In genomic region chr16:30942421-30942796, GRCh38 we compare ENCODE assay signal across 10 cellular contexts. TPM values are rescaled to one million over a fixed set of nuclear protein-coding genes. Genes with fewer than 3 reads are reported as not detected.
DNase-seq lines count a peak whose midpoint lies in the region; ATAC-seq, FAIRE-seq and TF ChIP-seq lines count a peak whose summit lies in the region.
"Had no signal": no experiment of that assay in that cellular context is flagged by ENCODE, and none has a peak within 500 bp of the region (broad histone marks: within the 10 kb centered on the region; RNA-seq: fewer than 3 reads in every experiment).

No MANE protein-coding gene starts in this region.

- H3K4me2 ChIP-seq in Loucy (ENCODE audit: low read depth, low read length, poor library complexity, severe bottlenecking): peak overlapping the region; percentile 26
- peak overlapping the region; percentile 63 for H3K4me2 ChIP-seq in K562 (ENCODE audit: insufficient read depth, low read length)

- H3K9me3 Mint-ChIP-seq in natural killer cell (no peaks in the 10 kb centered on the region), Calu3 (ENCODE audit: low read depth, unreplicated experiment) (no peaks in the 10 kb centered on the region)
- H3K9me3 Mint-ChIP-seq: naive thymus-derived CD4-positive, alpha-beta T cell had no signal

- in situ Hi-C loops in K562 (cut with MboI): no loop called here

- H4K20me1 ChIP-seq in Loucy (ENCODE audit: insufficient read depth, low read length, poor library complexity, severe bottlenecking) (no peaks in the 10 kb centered on the region), K562 (replicated peaks; ENCODE audit: control insufficient read depth, insufficient read depth, low read length) (no peaks in the 10 kb centered on the region)

- peaks cover 4% of the 10 kb centered on the region for H3K36me3 ChIP-seq in GM06990 (ENCODE audit: control insufficient read depth, insufficient read depth, low read length)
- H3K36me3 ChIP-seq in Loucy (ENCODE audit: insufficient read depth, low read length): peaks cover 25% of the 10 kb centered on the region
- H3K36me3 ChIP-seq in K562 (ENCODE audit: control insufficient read depth, insufficient read depth, low read length): peaks cover 64% of the 10 kb centered on the region; the same call in 2 of the 3 replicates
- peaks cover 24% of the 10 kb centered on the region for H3K36me3 ChIP-seq in suprapubic skin

- no peaks in the 10 kb centered on the region for H3F3A ChIP-seq in Loucy (ENCODE audit: low read depth)

- H3K79me2 ChIP-seq in Loucy (ENCODE audit: insufficient read depth, low read length): no peaks in the 10 kb centered on the region
- no peaks in the 10 kb centered on the region for H3K79me2 ChIP-seq in K562 (ENCODE audit: control insufficient read depth, insufficient read depth, low read length)

- intact Hi-C loops in K562 (cut with micrococcal nuclease) (no loop called here), natural killer cell (cut with micrococcal nuclease) (loop anchor here (1.0 kb wide), 1 partner anchor 98 kb away; no protein-coding TSS in a partner anchor), Calu3 (cut with micrococcal nuclease; ENCODE audit: unreplicated experiment) (no loop called here)

- H3K4me3 ChIP-seq in GM06990 (replicated peaks; ENCODE audit: low read depth, low read length) (peak overlapping the region; percentile 20; the same call in 1 of the 2 replicates), Loucy (ENCODE audit: low read length, poor library complexity, severe bottlenecking) (peak overlapping the region; percentile 8), K562 (no peak overlapping the region), suprapubic skin (no peak overlapping the region)

- 26% methylated on average over 4 of the region's 4 CpGs for WGBS in K562 (ENCODE audit: insufficient coverage, low coverage, missing lambda C conversion rate)
- 100% methylated on average over 2 of the region's 4 CpGs for WGBS in suprapubic skin

- H3K4me1 Mint-ChIP-seq in natural killer cell (peaks cover 21 to 32% of the 10 kb centered on the region in 2 donors), Calu3 (ENCODE audit: low read depth, unreplicated experiment) (peaks cover 16% of the 10 kb centered on the region)

- TF ChIP-seq EP300 in K562 (IDR thresholded peaks at IDR 0.05; ENCODE audit: low read length) (no peak), suprapubic skin (IDR thresholded peaks at IDR 0.05) (no peak)

- TF ChIP-seq POLR2A in K562 (conservative IDR thresholded peaks at IDR 0.05): no peak
- no peak for TF ChIP-seq POLR2A in suprapubic skin (IDR thresholded peaks at IDR 0.05)
- no peak for TF ChIP-seq POLR2A in GM12891 (IDR thresholded peaks at IDR 0.05; ENCODE audit: low read depth, low read length)

- FAIRE-seq in K562 (lab: Jason Lieb, UNC) (no peak), GM12891 (lab: Jason Lieb, UNC) (no peak)

- no peak for ATAC-seq in K562
- no peak for ATAC-seq in natural killer cell
- ATAC-seq in GM21367 (IDR thresholded peaks at IDR 0.05; ENCODE audit: unreplicated experiment): no peak

- H3K9me2 ChIP-seq in Loucy (replicated peaks; ENCODE audit: low read depth, low read length): no peaks in the 10 kb centered on the region

- no peaks in the 10 kb centered on the region for H3K36me3 Mint-ChIP-seq in natural killer cell
- H3K36me3 Mint-ChIP-seq in Calu3 (ENCODE audit: insufficient read depth, unreplicated experiment): peaks cover 50% of the 10 kb centered on the region

- H3K4me3 Mint-ChIP-seq in natural killer cell (peak overlapping the region; percentile 81), Calu3 (ENCODE audit: low read depth, unreplicated experiment) (no peak overlapping the region)

- H3K27ac Mint-ChIP-seq in natural killer cell (peak overlapping the region; percentile 68 to 78), Calu3 (ENCODE audit: unreplicated experiment) (no peak overlapping the region)

- BruUV-seq in K562 (replicated peaks; lab: Mats Ljungman, UMichigan) (no TSS peak), Calu3 (replicated peaks; lab: Mats Ljungman, UMichigan) (no TSS peak)

- TF ChIP-seq RAD21 in K562 (CRISPR knock-in tag; conservative IDR thresholded peaks at IDR 0.05 in 1 of 2, IDR thresholded peaks at IDR 0.05 in 1 of 2): no peak

- H3K27me3 ChIP-seq in GM06990 (replicated peaks; ENCODE audit: control insufficient read depth, insufficient read depth, low read length) (no peaks in the 10 kb centered on the region), Loucy (ENCODE audit: insufficient read depth, low read length, poor library complexity, severe bottlenecking) (no peaks in the 10 kb centered on the region), K562 (ENCODE audit: control insufficient read depth in 2 of 2, insufficient read depth in 2 of 2, low read length in 2 of 2) (no peaks in the 10 kb centered on the region), suprapubic skin (no peaks in the 10 kb centered on the region)

- H3K9me1 ChIP-seq in K562 (ENCODE audit: control insufficient read depth, insufficient read depth, low read length): peaks cover 1% of the 10 kb centered on the region

- H3K27ac ChIP-seq in K562 (ENCODE audit: extremely low read depth, low read depth, low read length) (peak overlapping the region; percentile 37; the same call in 2 of the 3 replicates), suprapubic skin (no peak overlapping the region)

- peaks cover 19% of the 10 kb centered on the region for H3K4me1 ChIP-seq in Loucy (ENCODE audit: insufficient read depth, low read length, poor library complexity, severe bottlenecking)
- peaks cover 8 to 19% of the 10 kb centered on the region in 2 experiments; a peak in 4 of 5 replicates for H3K4me1 ChIP-seq in K562 (replicated peaks in 1 of 2; ENCODE audit: control insufficient read depth in 2 of 2, insufficient read depth in 2 of 2, low read length in 2 of 2)
- H3K4me1 ChIP-seq in suprapubic skin: peaks cover 22% of the 10 kb centered on the region

- TF ChIP-seq CTCF in GM06990 (IDR thresholded peaks at IDR 0.05; ENCODE audit: insufficient read depth, low read length, poor library complexity, severe bottlenecking): no peak
- no peak for TF ChIP-seq CTCF in Loucy (conservative IDR thresholded peaks at IDR 0.05; ENCODE audit: low read length)
- TF ChIP-seq CTCF in K562 (IDR thresholded peaks at IDR 0.05 in 2 of 3, conservative IDR thresholded peaks at IDR 0.05 in 1 of 3; ENCODE audit: insufficient read depth in 2 of 3, low read depth in 1 of 3, low read length in 3 of 3): no peak
- TF ChIP-seq CTCF in natural killer cell (IDR thresholded peaks at IDR 0.05): no peak
- no peak for TF ChIP-seq CTCF in suprapubic skin (IDR thresholded peaks at IDR 0.05)
- no peak for TF ChIP-seq CTCF in Calu3 (IDR thresholded peaks at IDR 0.05; ENCODE audit: unreplicated experiment)

- POLR2A ChIA-PET in K562 (lab: Yijun Ruan, JAX): interaction anchor here (0.6 to 3.9 kb wide), 9 partner anchors 11 to 560 kb away, joined by 3 to 11 read pairs (median 4); no protein-coding TSS in a partner anchor

- H3K27me3 Mint-ChIP-seq in natural killer cell (ENCODE audit: low read depth in 2 of 2) (no peaks in the 10 kb centered on the region), Calu3 (ENCODE audit: unreplicated experiment) (no peaks in the 10 kb centered on the region)
- H3K27me3 Mint-ChIP-seq: naive thymus-derived CD4-positive, alpha-beta T cell had no signal

- CTCF ChIA-PET in K562 (lab: Yijun Ruan, JAX; ENCODE audit: low intra/inter-chr PET ratio): interaction anchor here (0.6 kb wide), 1 partner anchor 244 kb away, joined by 3 read pairs; the partner anchor contains the start of gene SRCAP
- CTCF ChIA-PET in Calu3 (lab: Charles Lee): interaction anchor here (0.5 to 2.1 kb wide), 14 partner anchors 10 to 283 kb away, joined by 3 to 26 read pairs (median 4); partner anchors contain the start of gene SETD1A

- no peaks in the 10 kb centered on the region for H3K9me3 ChIP-seq in Loucy (ENCODE audit: insufficient read depth, low read depth, low read length)
- no peaks in the 10 kb centered on the region for H3K9me3 ChIP-seq in K562 (replicated peaks; ENCODE audit: control insufficient read depth, insufficient read depth, low read depth, low read length)
- no peaks in the 10 kb centered on the region for H3K9me3 ChIP-seq in suprapubic skin

- no peak overlapping the region for H2AFZ ChIP-seq in Loucy (ENCODE audit: low read length)
- H2AFZ ChIP-seq in K562 (ENCODE audit: low read depth, low read length): 0 out of 2 replicates have a peak overlapping the region, but pooled peaks have one; percentile 61

- no peak for DNase-seq in GM06990 (ENCODE audit: extremely low read depth, insufficient read length)
- no peak for DNase-seq in K562 (ENCODE audit: extremely low read depth in 1 of 4, low spot score in 3 of 4)
- no peak for DNase-seq in natural killer cell
- no peak for DNase-seq in suprapubic skin (ENCODE audit: low spot score in 2 of 2)
- no peak for DNase-seq in GM12891 (ENCODE audit: insufficient read length, low spot score)
- no peak for DNase-seq in Calu3
- DNase-seq: NCI-H446 treated with DMSO at 0.1 percent for 48 hours had no signal

- no peak overlapping the region for H3K9ac ChIP-seq in Loucy (ENCODE audit: low read depth, low read length, poor library complexity, severe bottlenecking)
- H3K9ac ChIP-seq in K562 (ENCODE audit: insufficient read depth in 1 of 2, low read depth in 2 of 2, low read length in 2 of 2): peak overlapping the region in 1 of 2 experiments; percentile 86; a peak in 2 of 4 replicates

RNA-seq across cellular contexts. Expression of gene ORAI3, which starts 6.5 kb away (rescaled TPM):
- 12.4 and 41.2 TPM in 2 replicates for total RNA-seq in K562 (2011; cell fraction: chromatin; rRNA removed; ENCODE audit: low replicate concordance)
- 46.8 and 54.4 TPM in 2 replicates for total RNA-seq in K562 (2011; cell fraction: nucleolus; rRNA removed)
- total RNA-seq in K562 (2011; cell fraction: nucleoplasm; rRNA removed): 36.7 and 43.2 TPM in 2 replicates
- total RNA-seq in K562 (2014; rRNA removed) (19.0 and 23.5 TPM in 2 replicates), K562 (2014; rRNA removed; fragmentation: Illumina TruSeq; extraction: Trizol) (6.3 and 7.8 TPM in 2 replicates), K562 (2015; rRNA removed; fragmentation: Illumina TruSeq; extraction: Trizol) (12.4 and 12.9 TPM in 2 replicates), K562 (2021) (21.9 and 23.3 TPM in 2 replicates), natural killer cell (10 to 100 TPM; 10.8 to 19.8 (median 12.8) TPM), suprapubic skin (10 to 100 TPM; 25.7 to 41.0 (median 32.7) TPM), Calu3 (2022) (14.7 and 15.4 TPM in 2 replicates)
- polyA plus RNA-seq in K562 (2011; rRNA removed) (15.8 and 29.7 TPM in 2 replicates), K562 (2014; fragmentation: Illumina TruSeq; extraction: Trizol) (14.1 and 18.0 TPM in 2 replicates), K562 (2014; fragmentation: Nextera tagmentation; extraction: Ambion mirVana) (1 to 10 TPM; 4.9 to 5.8 TPM), K562 (2014; rRNA removed) (16.5 and 19.0 TPM in 2 replicates)
- 44.9 and 57.8 TPM in 2 replicates for polyA plus RNA-seq in K562 (2011; cell fraction: cytosol; rRNA removed)
- polyA plus RNA-seq in K562 (2011; cell fraction: nucleus; rRNA removed): 25.0 and 28.3 TPM in 2 replicates
- 19.4 and 52.1 TPM in 2 replicates for polyA plus RNA-seq in K562 (2012)
- 12.8 and 14.8 TPM in 2 replicates for polyA minus RNA-seq in K562 (2011; rRNA and poly(A)+ RNA removed)
- 15.8 and 19.1 TPM in 2 replicates for polyA minus RNA-seq in K562 (2011; cell fraction: cytosol; rRNA and poly(A)+ RNA removed)
- polyA minus RNA-seq in K562 (2011; cell fraction: nucleus; rRNA and poly(A)+ RNA removed): 9.3 and 12.7 TPM in 2 replicates
- polyA plus RNA-seq in GM12891 (2012; ENCODE audit: low read depth, missing spikeins): 18.0 TPM

RNA-seq across cellular contexts. Expression of gene SETD1A, which starts 15.1 kb away (rescaled TPM):
- 24.2 and 49.1 TPM in 2 replicates for total RNA-seq in K562 (2011; cell fraction: chromatin; rRNA removed; ENCODE audit: low replicate concordance)
- total RNA-seq in K562 (2011; cell fraction: nucleolus; rRNA removed): 22.3 and 24.7 TPM in 2 replicates
- 17.1 and 19.1 TPM in 2 replicates for total RNA-seq in K562 (2011; cell fraction: nucleoplasm; rRNA removed)
- total RNA-seq in K562 (2014; rRNA removed) (4.2 and 7.9 TPM in 2 replicates), K562 (2014; rRNA removed; fragmentation: Illumina TruSeq; extraction: Trizol) (2.0 and 2.5 TPM in 2 replicates), K562 (2015; rRNA removed; fragmentation: Illumina TruSeq; extraction: Trizol) (4.6 and 5.7 TPM in 2 replicates), K562 (2021) (30.2 and 36.0 TPM in 2 replicates), natural killer cell (10 to 100 TPM; 32.9 to 34.5 (median 33.9) TPM), suprapubic skin (10 to 100 TPM; 12.5 to 14.7 (median 13.7) TPM), Calu3 (2022) (28.8 and 30.5 TPM in 2 replicates)
- polyA plus RNA-seq in K562 (2011; rRNA removed) (2.2 and 3.0 TPM in 2 replicates), K562 (2014; fragmentation: Illumina TruSeq; extraction: Trizol) (15.0 and 20.1 TPM in 2 replicates), K562 (2014; fragmentation: Nextera tagmentation; extraction: Ambion mirVana) (under 1 TPM; 0.08 to 0.14 TPM), K562 (2014; rRNA removed) (15.5 and 16.9 TPM in 2 replicates)
- polyA plus RNA-seq in K562 (2011; cell fraction: cytosol; rRNA removed): 1.6 and 2.3 TPM in 2 replicates
- 15.4 and 22.7 TPM in 2 replicates for polyA plus RNA-seq in K562 (2011; cell fraction: nucleus; rRNA removed)
- polyA plus RNA-seq in K562 (2012): 17.4 and 52.0 TPM in 2 replicates
- 1.7 and 2.1 TPM in 2 replicates for polyA minus RNA-seq in K562 (2011; rRNA and poly(A)+ RNA removed)
- polyA minus RNA-seq in K562 (2011; cell fraction: cytosol; rRNA and poly(A)+ RNA removed): 10.0 and 10.3 TPM in 2 replicates
- 6.1 and 8.6 TPM in 2 replicates for polyA minus RNA-seq in K562 (2011; cell fraction: nucleus; rRNA and poly(A)+ RNA removed)
- 10.9 TPM for polyA plus RNA-seq in GM12891 (2012; ENCODE audit: low read depth, missing spikeins)

RNA-seq across cellular contexts. Expression of gene FBXL19, which starts 19.0 kb away (rescaled TPM):
- total RNA-seq in K562 (2011; cell fraction: chromatin; rRNA removed; ENCODE audit: low replicate concordance): 10.1 and 37.5 TPM in 2 replicates
- total RNA-seq in K562 (2011; cell fraction: nucleolus; rRNA removed): 30.4 and 31.2 TPM in 2 replicates
- total RNA-seq in K562 (2011; cell fraction: nucleoplasm; rRNA removed): 14.5 and 15.4 TPM in 2 replicates
- total RNA-seq in K562 (2014; rRNA removed) (32.7 and 48.1 TPM in 2 replicates), K562 (2014; rRNA removed; fragmentation: Illumina TruSeq; extraction: Trizol) (6.8 and 6.9 TPM in 2 replicates), K562 (2015; rRNA removed; fragmentation: Illumina TruSeq; extraction: Trizol) (17.6 and 17.8 TPM in 2 replicates), K562 (2021) (40.4 and 48.0 TPM in 2 replicates), natural killer cell (10 to 100 TPM; 10.1 to 13.3 (median 12.4) TPM), suprapubic skin (10 to 100 TPM; 21.7 to 28.7 (median 24.5) TPM), Calu3 (2022) (43.2 and 45.7 TPM in 2 replicates)
- polyA plus RNA-seq in K562 (2011; rRNA removed) (9.1 and 9.9 TPM in 2 replicates), K562 (2014; fragmentation: Illumina TruSeq; extraction: Trizol) (7.6 and 18.1 TPM in 2 replicates), K562 (2014; fragmentation: Nextera tagmentation; extraction: Ambion mirVana) (under 1 TPM in 1 of 2 experiments, not detected in 1; 0.13 TPM), K562 (2014; rRNA removed) (22.0 and 26.0 TPM in 2 replicates)
- 12.4 and 47.6 TPM in 2 replicates for polyA plus RNA-seq in K562 (2011; cell fraction: cytosol; rRNA removed)
- polyA plus RNA-seq in K562 (2011; cell fraction: nucleus; rRNA removed): 16.9 and 37.2 TPM in 2 replicates
- 17.7 and 25.5 TPM in 2 replicates for polyA plus RNA-seq in K562 (2012)
- 3.8 and 7.2 TPM in 2 replicates for polyA minus RNA-seq in K562 (2011; rRNA and poly(A)+ RNA removed)
- polyA minus RNA-seq in K562 (2011; cell fraction: cytosol; rRNA and poly(A)+ RNA removed): 26.1 and 27.7 TPM in 2 replicates
- polyA minus RNA-seq in K562 (2011; cell fraction: nucleus; rRNA and poly(A)+ RNA removed): 7.5 and 9.4 TPM in 2 replicates
- polyA plus RNA-seq in GM12891 (2012; ENCODE audit: low read depth, missing spikeins): 13.1 TPM

RNA-seq across cellular contexts. Expression of gene HSD3B7, which starts 42.6 kb away (rescaled TPM):
- 10.2 and 37.3 TPM in 2 replicates for total RNA-seq in K562 (2011; cell fraction: chromatin; rRNA removed; ENCODE audit: low replicate concordance)
- total RNA-seq in K562 (2011; cell fraction: nucleolus; rRNA removed): 37.7 and 50.4 TPM in 2 replicates
- total RNA-seq in K562 (2011; cell fraction: nucleoplasm; rRNA removed): 23.5 and 27.4 TPM in 2 replicates
- total RNA-seq in K562 (2014; rRNA removed): 49.1 and 61.1 TPM in 2 replicates
- 7.6 and 10.0 TPM in 2 replicates for total RNA-seq in K562 (2014; rRNA removed; fragmentation: Illumina TruSeq; extraction: Trizol)
- 23.6 and 24.1 TPM in 2 replicates for total RNA-seq in K562 (2015; rRNA removed; fragmentation: Illumina TruSeq; extraction: Trizol)
- 43.5 and 51.9 TPM in 2 replicates for total RNA-seq in K562 (2021)
- polyA plus RNA-seq in K562 (2011; rRNA removed): 10.7 and 24.4 TPM in 2 replicates
- 30.3 and 36.8 TPM in 2 replicates for polyA plus RNA-seq in K562 (2011; cell fraction: cytosol; rRNA removed)
- 40.7 and 47.2 TPM in 2 replicates for polyA plus RNA-seq in K562 (2011; cell fraction: nucleus; rRNA removed)
- polyA plus RNA-seq in K562 (2012): 27.3 and 32.5 TPM in 2 replicates
- polyA plus RNA-seq in K562 (2014; fragmentation: Illumina TruSeq; extraction: Trizol): 23.0 and 30.5 TPM in 2 replicates
- 1 to 10 TPM; 5.4 to 6.7 TPM for polyA plus RNA-seq in K562 (2014; fragmentation: Nextera tagmentation; extraction: Ambion mirVana)
- polyA plus RNA-seq in K562 (2014; rRNA removed): 39.3 and 43.9 TPM in 2 replicates
- 4.3 and 5.1 TPM in 2 replicates for polyA minus RNA-seq in K562 (2011; rRNA and poly(A)+ RNA removed)
- polyA minus RNA-seq in K562 (2011; cell fraction: cytosol; rRNA and poly(A)+ RNA removed): 8.5 and 17.7 TPM in 2 replicates
- 3.9 and 6.8 TPM in 2 replicates for polyA minus RNA-seq in K562 (2011; cell fraction: nucleus; rRNA and poly(A)+ RNA removed)
- total RNA-seq in natural killer cell: 1 to 10 TPM in 1 of 3 donors, under 1 TPM in 2; 0.26 to 2.1 (median 0.39) TPM
- 10 to 100 TPM; 13.2 to 20.8 (median 16.0) TPM for total RNA-seq in suprapubic skin
- 0.27 TPM for polyA plus RNA-seq in GM12891 (2012; ENCODE audit: low read depth, missing spikeins)
- 25.3 and 29.2 TPM in 2 replicates for total RNA-seq in Calu3 (2022)

RNA-seq across cellular contexts. Expression of gene CTF1, which starts 46.0 kb away (rescaled TPM):
- total RNA-seq in K562 (2011; cell fraction: chromatin; rRNA removed; ENCODE audit: low replicate concordance): 2.9 and 6.1 TPM in 2 replicates
- 4.2 and 5.5 TPM in 2 replicates for total RNA-seq in K562 (2011; cell fraction: nucleolus; rRNA removed)
- 6.2 and 12.7 TPM in 2 replicates for total RNA-seq in K562 (2011; cell fraction: nucleoplasm; rRNA removed)
- 0.36 and 1.0 TPM in 2 replicates for total RNA-seq in K562 (2014; rRNA removed)
- 0.38 and 0.44 TPM in 2 replicates for total RNA-seq in K562 (2014; rRNA removed; fragmentation: Illumina TruSeq; extraction: Trizol)
- total RNA-seq in K562 (2015; rRNA removed; fragmentation: Illumina TruSeq; extraction: Trizol): 0.33 and 0.53 TPM in 2 replicates
- 1.8 TPM in 2 replicates for total RNA-seq in K562 (2021)
- 1.9 and 3.6 TPM in 2 replicates for polyA plus RNA-seq in K562 (2011; rRNA removed)
- 6.9 and 7.6 TPM in 2 replicates for polyA plus RNA-seq in K562 (2011; cell fraction: cytosol; rRNA removed)
- 11.5 and 14.8 TPM in 2 replicates for polyA plus RNA-seq in K562 (2011; cell fraction: nucleus; rRNA removed)
- polyA plus RNA-seq in K562 (2012): 2.0 and 5.6 TPM in 2 replicates
- 2.5 and 2.8 TPM in 2 replicates for polyA plus RNA-seq in K562 (2014; fragmentation: Illumina TruSeq; extraction: Trizol)
- under 1 TPM; 0.24 to 0.35 TPM for polyA plus RNA-seq in K562 (2014; fragmentation: Nextera tagmentation; extraction: Ambion mirVana)
- polyA plus RNA-seq in K562 (2014; rRNA removed): 1.8 and 2.1 TPM in 2 replicates
- polyA minus RNA-seq in K562 (2011; rRNA and poly(A)+ RNA removed): 0.98 and 1.7 TPM in 2 replicates
- polyA minus RNA-seq in K562 (2011; cell fraction: cytosol; rRNA and poly(A)+ RNA removed): 1.1 and 1.4 TPM in 2 replicates
- polyA minus RNA-seq in K562 (2011; cell fraction: nucleus; rRNA and poly(A)+ RNA removed): 1.3 and 1.9 TPM in 2 replicates
- total RNA-seq in natural killer cell: under 1 TPM; 0.45 to 0.60 (median 0.47) TPM
- 1 to 10 TPM in 1 of 4 donors, under 1 TPM in 3; 0.30 to 1.3 (median 0.71) TPM for total RNA-seq in suprapubic skin
- polyA plus RNA-seq in GM12891 (2012; ENCODE audit: low read depth, missing spikeins): 0.15 TPM
- 1.9 and 2.3 TPM in 2 replicates for total RNA-seq in Calu3 (2022)
- polyA plus RNA-seq: naive thymus-derived CD4-positive, alpha-beta T cell had no signal

Comparison
In these comparisons a context has a peak if more than half of its experiments do, and no peak if none do; other contexts are left out.
1. H3K4me3 ChIP-seq: peak in GM06990 (single experiment) and Loucy (single experiment); none in K562 (single experiment) and suprapubic skin (single experiment).